Comparison of ENCODE assay signal across 26 cellular contexts in the genomic region with DNA sequence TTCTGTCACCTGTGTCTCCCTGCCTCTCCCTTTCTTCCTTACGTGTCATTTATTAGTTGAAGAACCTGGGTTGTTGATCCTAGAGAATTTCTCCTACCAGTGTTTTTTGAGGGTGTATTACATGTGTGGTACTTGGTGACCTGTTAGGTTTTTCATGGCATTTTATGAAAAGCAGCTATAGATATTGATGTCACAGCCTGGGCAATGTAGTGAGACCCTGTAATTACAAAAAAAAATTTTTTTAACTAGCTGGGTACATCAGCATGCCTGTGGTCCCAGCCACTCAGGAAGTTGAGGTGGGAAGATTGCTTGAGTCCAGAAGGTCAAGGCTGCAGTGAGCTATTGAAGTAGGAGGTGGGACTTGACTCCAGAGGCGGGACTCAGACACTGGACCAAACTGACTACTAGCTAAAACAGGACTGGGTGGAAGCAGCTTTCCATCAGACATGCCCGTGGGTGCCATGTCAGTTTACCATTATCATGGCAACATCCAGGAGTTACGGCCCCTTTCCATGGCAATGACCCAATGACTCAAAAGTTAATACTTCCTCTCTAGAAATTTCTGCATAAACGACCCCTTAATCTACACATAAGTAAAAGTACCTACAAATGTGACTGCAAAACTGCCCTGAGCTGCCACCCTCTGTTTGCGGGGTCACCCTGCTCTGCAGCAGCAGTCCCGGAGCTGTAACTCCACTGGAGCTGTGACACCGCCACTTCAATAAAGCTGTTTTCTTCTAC.
"Had no signal": no experiment of that assay in that cellular context is flagged by ENCODE, and none has a peak within 500 bp of the region (broad histone marks: within the 10 kb centered on the region; RNA-seq: fewer than 3 reads in every experiment).

No MANE protein-coding gene starts in this region.

- H3K27ac ChIP-seq: colonic mucosa, epithelial cell of prostate, gastrocnemius medialis had no signal

- FAIRE-seq: endometrium, islet of Langerhans, keratinocyte had no signal

- H3K36me3 ChIP-seq: colonic mucosa, gastrocnemius medialis, heart right ventricle, left lung, lower lobe of right lung had no signal

- H3K27me3 ChIP-seq: colonic mucosa, esophagus squamous epithelium, gastrocnemius medialis, heart right ventricle, left lung had no signal

- ATAC-seq: effector memory CD8-positive, alpha-beta T cell; esophagus mucosa; gastrocnemius medialis; heart right ventricle; left ventricle myocardium superior; lower lobe of right lung; mucosa of descending colon had no signal

- H3K4me1 ChIP-seq: colonic mucosa, gastrocnemius medialis had no signal

- H3K4me3 ChIP-seq: colonic mucosa, esophagus squamous epithelium, gastrocnemius medialis, heart right ventricle, left lung, lower lobe of right lung, mucosa of descending colon had no signal

- H3K9me3 ChIP-seq: colonic mucosa, esophagus squamous epithelium, gastrocnemius medialis, lower lobe of right lung, mucosa of descending colon had no signal

- DNase-seq: cerebellar nuclear complex; colonic mucosa; cortex of kidney; effector CD8-positive, alpha-beta T cell; effector memory CD8-positive, alpha-beta T cell; endodermal cell; erythroblast; esophagus squamous epithelium; foreskin fibroblast; foreskin melanocyte; gastrocnemius medialis; glutamatergic neuron; head of caudate nucleus; heart right ventricle; hippocampal formation; left cardiac atrium; left lung; left ventricle myocardium superior; lower lobe of right lung; mesenchymal stem cell; mucosa of descending colon had no signal
